ENCODE assay signal across 28 cellular contexts in the genomic region with DNA sequence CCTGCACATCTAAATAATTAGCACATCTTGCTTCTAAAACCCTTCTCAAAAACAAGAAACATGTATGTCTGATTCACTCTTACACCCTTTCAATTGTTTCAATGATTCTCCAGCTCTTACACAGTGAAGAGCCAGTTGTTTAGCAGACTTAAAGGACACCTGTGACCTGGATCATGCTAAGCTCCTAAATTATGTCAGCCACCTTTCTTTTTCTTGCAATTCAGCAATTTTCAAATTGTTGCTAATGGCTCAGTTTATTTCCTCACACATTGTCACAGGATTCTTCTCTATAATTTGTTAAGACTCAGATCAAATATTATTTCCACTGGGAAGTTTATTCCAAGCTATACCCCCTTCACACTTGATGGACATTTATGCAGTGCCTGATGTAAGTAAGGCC.
DNase-seq lines count a peak whose midpoint lies in the region; ATAC-seq, FAIRE-seq and TF ChIP-seq lines count a peak whose summit lies in the region.
"Had no signal": no experiment of that assay in that cellular context is flagged by ENCODE, and none has a peak within 500 bp of the region (broad histone marks: within the 10 kb centered on the region; RNA-seq: fewer than 3 reads in every experiment).

No MANE protein-coding gene starts in this region.

- BruUV-seq in HepG2 (replicated peaks; lab: Mats Ljungman, UMichigan) (no TSS peak), K562 (replicated peaks; lab: Mats Ljungman, UMichigan) (no TSS peak)

- H3K9me1 ChIP-seq in K562 (ENCODE audit: control insufficient read depth, insufficient read depth, low read length) = no peaks in the 10 kb centered on the region

- FAIRE-seq in HepG2 (lab: Jason Lieb, UNC) = no peak
- FAIRE-seq in D721Med (lab: Jason Lieb, UNC) = peak; percentile 41
- no peak for FAIRE-seq in K562 (lab: Jason Lieb, UNC)
- FAIRE-seq: A204.1, GM12878, GM12892, GM18507 had no signal

- no peaks in the 10 kb centered on the region for H3K27me3 Mint-ChIP-seq in activated CD4-positive, alpha-beta T cell treated with anti-CD3 and anti-CD28 coated beads for 36 hours
- H3K27me3 Mint-ChIP-seq: B cell; CD4-positive, alpha-beta T cell had no signal

- H3K36me3 Mint-ChIP-seq in activated CD4-positive, alpha-beta T cell treated with anti-CD3 and anti-CD28 coated beads for 36 hours (ENCODE audit: low read depth) = peaks cover 2% of the 10 kb centered on the region
- H3K36me3 Mint-ChIP-seq: CD8-positive, alpha-beta T cell had no signal

- intact Hi-C loops in HepG2 (cut with micrococcal nuclease; ENCODE audit: unreplicated experiment) = no loop called here
- intact Hi-C loops in right lobe of liver (cut with DNase I) = no loop called here
- intact Hi-C loops in K562 (cut with micrococcal nuclease) = no loop called here
- intact Hi-C loops in activated CD4-positive, alpha-beta T cell treated with anti-CD3 and anti-CD28 coated beads for 36 hours (cut with DNase I, micrococcal nuclease) = no loop called here
- intact Hi-C loops in left colon (cut with DNase I, micrococcal nuclease) = no loop called here

- H3K9me3 Mint-ChIP-seq in activated CD4-positive, alpha-beta T cell treated with anti-CD3 and anti-CD28 coated beads for 36 hours (ENCODE audit: low read depth) = peaks cover 5% of the 10 kb centered on the region
- H3K9me3 Mint-ChIP-seq: CD4-positive, alpha-beta T cell had no signal

- TF ChIP-seq CTCF in HepG2 (CRISPR knock-in tag; IDR thresholded peaks at IDR 0.05) (no peak), right lobe of liver (IDR thresholded peaks at IDR 0.05) (no peak), D721Med (IDR thresholded peaks at IDR 0.05; ENCODE audit: insufficient read depth, missing control alignments) (no peak), KMS-11 (conservative IDR thresholded peaks at IDR 0.05; ENCODE audit: low read depth, low read length) (no peak), K562 (IDR thresholded peaks at IDR 0.05 in 2 of 3, conservative IDR thresholded peaks at IDR 0.05 in 1 of 3; ENCODE audit: insufficient read depth in 2 of 3, low read depth in 1 of 3, low read length in 3 of 3) (no peak)

- no peak overlapping the region for H3K27ac Mint-ChIP-seq in activated CD4-positive, alpha-beta T cell treated with anti-CD3 and anti-CD28 coated beads for 36 hours
- H3K27ac Mint-ChIP-seq: B cell; CD4-positive, alpha-beta T cell; CD8-positive, alpha-beta T cell had no signal

- TF ChIP-seq POLR2A in HepG2 (IDR thresholded peaks at IDR 0.05; ENCODE audit: insufficient read depth in 1 of 2, low read depth in 2 of 2, low read length in 2 of 2) (no peak), right lobe of liver (IDR thresholded peaks at IDR 0.05) (no peak), K562 (conservative IDR thresholded peaks at IDR 0.05) (no peak)

- TF ChIP-seq EP300 in HepG2 (IDR thresholded peaks at IDR 0.05; ENCODE audit: low read depth in 2 of 2, low read length in 2 of 2) (no peak), HepG2 (CRISPR knock-in tag; IDR thresholded peaks at IDR 0.05; ENCODE audit: borderline replicate concordance) (no peak), K562 (IDR thresholded peaks at IDR 0.05; ENCODE audit: low read length) (no peak)

- H3K9ac ChIP-seq in HepG2 (ENCODE audit: insufficient read depth, low read depth, low read length) (no peak overlapping the region), KMS-11 (no peak overlapping the region), K562 (ENCODE audit: insufficient read depth in 1 of 2, low read depth in 2 of 2, low read length in 2 of 2) (no peak overlapping the region)
- H3K9ac ChIP-seq: BLaER1 treated with 17β-estradiol and CSF1 and Interleukin-3, amounts not matched to agents 10 nM and 100 nM had no signal

- POLR2A ChIA-PET in HepG2 (lab: Yijun Ruan, JAX) = no interaction called here
- POLR2A ChIA-PET in K562 (lab: Yijun Ruan, JAX) = no interaction called here
- POLR2A ChIA-PET in activated CD4-positive, alpha-beta T cell treated with anti-CD3 and anti-CD28 coated beads for 36 hours (lab: Charles Lee) = no interaction called here

- H3K9me3 ChIP-seq in HepG2 (ENCODE audit: low read length) (no peaks in the 10 kb centered on the region; the same call in 1 of the 2 replicates), right lobe of liver (no peaks in the 10 kb centered on the region), K562 (replicated peaks; ENCODE audit: control insufficient read depth, insufficient read depth, low read depth, low read length) (no peaks in the 10 kb centered on the region)
- H3K9me3 ChIP-seq: Caco-2 had no signal

- DNase-seq in HepG2 (ENCODE audit: low spot score) (no peak), right lobe of liver (no peak), D721Med (ENCODE audit: insufficient read length, low spot score) (no peak), K562 (ENCODE audit: extremely low read depth in 1 of 4, low spot score in 3 of 4) (no peak), left lobe of liver (ENCODE audit: low spot score) (no peak), left colon (no peak)
- DNase-seq in activated CD4-positive, alpha-beta T cell treated with anti-CD3 and anti-CD28 coated beads for 36 hours = no peak
- DNase-seq: 8988T; AML-193; Caco-2; Calu3; CD4-positive, alpha-beta T cell; CD8-positive, alpha-beta T cell; DMS 273 treated with DMSO at 0.1 percent for 48 hours; DMS153; DMS53; DMS79; DND-41; EL; GDM1 had no signal

- H2AFZ ChIP-seq in HepG2 (ENCODE audit: low read length) = no peak overlapping the region
- no peak overlapping the region for H2AFZ ChIP-seq in KMS-11 (ENCODE audit: low read depth)
- no peak overlapping the region for H2AFZ ChIP-seq in K562 (ENCODE audit: low read depth, low read length)

- no peaks in the 10 kb centered on the region for H3K36me3 ChIP-seq in HepG2 (replicated peaks in 1 of 2; ENCODE audit: control insufficient read depth in 1 of 2, insufficient read depth in 2 of 2, low read length in 2 of 2)
- H3K36me3 ChIP-seq in right lobe of liver = no peaks in the 10 kb centered on the region
- no peaks in the 10 kb centered on the region for H3K36me3 ChIP-seq in KMS-11 (ENCODE audit: insufficient read depth)
- no peaks in the 10 kb centered on the region for H3K36me3 ChIP-seq in K562 (ENCODE audit: control insufficient read depth, insufficient read depth, low read length)
- H3K36me3 ChIP-seq: BLaER1 treated with 17β-estradiol and CSF1 and Interleukin-3, amounts not matched to agents 10 nM and 100 nM had no signal

- ATAC-seq in HepG2 = no peak
- no peak for ATAC-seq in right lobe of liver
- ATAC-seq in K562 = no peak
- no peak for ATAC-seq in left lobe of liver
- ATAC-seq in activated CD4-positive, alpha-beta T cell treated with anti-CD3 and anti-CD28 coated beads for 36 hours = no peak
- no peak for ATAC-seq in left colon
- ATAC-seq: CD8-positive, alpha-beta T cell; GM12878 had no signal

- in situ Hi-C loops in HepG2 (cut with HindIII; ENCODE audit: extremely low pct_ligation_motif_present, low pct_unique_long_range_greater_than_20kb) (no loop called here), K562 (cut with MboI) (no loop called here)

- H3K4me1 ChIP-seq in HepG2 (ENCODE audit: insufficient read depth, low read length) = no peaks in the 10 kb centered on the region
- H3K4me1 ChIP-seq in right lobe of liver = no peaks in the 10 kb centered on the region
- peaks cover 51% of the 10 kb centered on the region for H3K4me1 ChIP-seq in KMS-11 (ENCODE audit: low read depth, poor library complexity, severe bottlenecking)
- H3K4me1 ChIP-seq in K562 (replicated peaks in 1 of 2; ENCODE audit: control insufficient read depth in 2 of 2, insufficient read depth in 2 of 2, low read length in 2 of 2) = no peaks in the 10 kb centered on the region
- H3K4me1 ChIP-seq: BLaER1 treated with 17β-estradiol and CSF1 and Interleukin-3, amounts not matched to agents 10 nM and 100 nM; Caco-2 had no signal

- H3K27me3 ChIP-seq in HepG2 (ENCODE audit: control insufficient read depth in 1 of 2, insufficient read depth in 2 of 2, low read length in 2 of 2) (no peaks in the 10 kb centered on the region), right lobe of liver (no peaks in the 10 kb centered on the region), KMS-11 (ENCODE audit: insufficient read depth, low read depth) (no peaks in the 10 kb centered on the region), K562 (ENCODE audit: control insufficient read depth in 2 of 2, insufficient read depth in 2 of 2, low read length in 2 of 2) (no peaks in the 10 kb centered on the region)
- H3K27me3 ChIP-seq: BLaER1 treated with 17β-estradiol and CSF1 and Interleukin-3, amounts not matched to agents 10 nM and 100 nM had no signal

- H4K20me1 ChIP-seq in HepG2 (ENCODE audit: insufficient read depth, low read length) (no peaks in the 10 kb centered on the region), KMS-11 (ENCODE audit: insufficient read depth) (no peaks in the 10 kb centered on the region), K562 (replicated peaks; ENCODE audit: control insufficient read depth, insufficient read depth, low read length) (no peaks in the 10 kb centered on the region)
- H4K20me1 ChIP-seq: BLaER1 treated with 17β-estradiol and CSF1 and Interleukin-3, amounts not matched to agents 10 nM and 100 nM had no signal

- H3K27ac ChIP-seq in HepG2 (ENCODE audit: extremely low read length, insufficient read depth, low read length) = no peak overlapping the region
- H3K27ac ChIP-seq in right lobe of liver = no peak overlapping the region
- no peak overlapping the region; the same call in 1 of the 2 replicates for H3K27ac ChIP-seq in KMS-11
- H3K27ac ChIP-seq in K562 (ENCODE audit: extremely low read depth, low read depth, low read length) = no peak overlapping the region
- H3K27ac ChIP-seq: BLaER1 treated with 17β-estradiol and CSF1 and Interleukin-3, amounts not matched to agents 10 nM and 100 nM; C4-2B had no signal

- H3K79me2 ChIP-seq in HepG2 (ENCODE audit: insufficient read depth, low read length) (no peaks in the 10 kb centered on the region), KMS-11 (ENCODE audit: insufficient read depth, low read depth) (no peaks in the 10 kb centered on the region; the same call in 1 of the 2 replicates), K562 (ENCODE audit: control insufficient read depth, insufficient read depth, low read length) (no peaks in the 10 kb centered on the region)

- CTCF ChIA-PET in HepG2 (lab: Yijun Ruan, JAX; ENCODE audit: low intra/inter-chr PET ratio, low total read pairs) (no interaction called here), K562 (lab: Yijun Ruan, JAX; ENCODE audit: low intra/inter-chr PET ratio) (no interaction called here)
- CTCF ChIA-PET in activated CD4-positive, alpha-beta T cell treated with anti-CD3 and anti-CD28 coated beads for 36 hours (lab: Charles Lee) = interaction anchor here (2.0 kb wide), 1 partner anchor 9 kb away, joined by 6 read pairs; no protein-coding TSS in a partner anchor

- no peaks in the 10 kb centered on the region for H3K4me1 Mint-ChIP-seq in activated CD4-positive, alpha-beta T cell treated with anti-CD3 and anti-CD28 coated beads for 36 hours
- H3K4me1 Mint-ChIP-seq: B cell had no signal

- no peak overlapping the region for H3K4me3 Mint-ChIP-seq in activated CD4-positive, alpha-beta T cell treated with anti-CD3 and anti-CD28 coated beads for 36 hours
- H3K4me3 Mint-ChIP-seq: B cell; CD4-positive, alpha-beta T cell; CD8-positive, alpha-beta T cell had no signal

- no peak overlapping the region for H3K4me3 ChIP-seq in HepG2 (replicated peaks in 1 of 3; ENCODE audit: insufficient read depth in 1 of 3, low read depth in 2 of 3, low read length in 3 of 3)
- H3K4me3 ChIP-seq in right lobe of liver = no peak overlapping the region
- H3K4me3 ChIP-seq in KMS-11 (IDR thresholded peaks at IDR 0.05; ENCODE audit: insufficient read depth, low read depth, low read length) = no peak overlapping the region
- no peak overlapping the region for H3K4me3 ChIP-seq in K562
- H3K4me3 ChIP-seq: BLaER1 treated with 17β-estradiol and CSF1 and Interleukin-3, amounts not matched to agents 10 nM and 100 nM; GM12878 had no signal

- H3K4me2 ChIP-seq in HepG2 (ENCODE audit: low read depth, low read length) (no peak overlapping the region), KMS-11 (peak overlapping the region; percentile 32), K562 (ENCODE audit: insufficient read depth, low read length) (no peak overlapping the region)
- H3K4me2 ChIP-seq: BLaER1 treated with 17β-estradiol and CSF1 and Interleukin-3, amounts not matched to agents 10 nM and 100 nM had no signal

- TF ChIP-seq RAD21 in HepG2 (CRISPR knock-in tag; IDR thresholded peaks at IDR 0.05) (no peak), K562 (CRISPR knock-in tag; conservative IDR thresholded peaks at IDR 0.05 in 1 of 2, IDR thresholded peaks at IDR 0.05 in 1 of 2) (no peak)
